In the genomic region with DNA sequence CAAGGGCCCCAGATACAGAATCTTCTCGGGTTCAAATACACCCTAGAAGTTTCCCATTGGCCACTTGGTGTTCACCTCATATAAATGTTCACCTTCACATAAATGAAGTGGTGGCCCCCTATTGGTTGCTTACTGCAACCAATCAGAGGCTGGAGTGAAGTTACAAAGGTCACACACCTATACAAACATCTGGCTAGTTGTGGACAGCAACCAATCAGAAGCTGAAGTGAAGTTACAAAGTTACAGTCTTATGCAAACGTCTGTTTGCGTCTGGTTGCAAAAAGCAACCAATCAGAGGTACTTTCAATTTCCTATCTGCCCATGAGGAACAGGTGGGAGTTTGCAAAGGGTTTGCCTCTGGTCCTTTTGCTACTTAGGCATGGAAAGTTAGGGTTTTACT, we compare ENCODE assay signal across 14 cellular contexts.
A peak's percentile ranks its signal among the peaks of the same experiment; 100 is the strongest.
DNase-seq lines count a peak whose midpoint lies in the region; ATAC-seq and TF ChIP-seq lines count a peak whose summit lies in the region.
"Had no signal": no experiment of that assay in that cellular context is flagged by ENCODE, and none has a peak within 500 bp of the region (broad histone marks: within the 10 kb centered on the region; RNA-seq: fewer than 3 reads in every experiment).

No MANE protein-coding gene starts in this region.

- no peaks in the 10 kb centered on the region for H3K4me1 Mint-ChIP-seq in Caco-2 (ENCODE audit: low read depth, unreplicated experiment)
- no peaks in the 10 kb centered on the region for H3K4me1 Mint-ChIP-seq in activated T-helper 2 cell treated with anti-CD3 and anti-CD28 coated beads, Interferon-gamma antibody, Interleukin-2, Interleukin-4, amounts not matched to agents 10 μg/mL and 5 μg/mL and 100 μg/mL, durations not matched to agents 14 hours and 24 hours and 36 hours (ENCODE audit: low read depth)
- H3K4me1 Mint-ChIP-seq: B cell had no signal

- BruUV-seq in Caco-2 (replicated peaks; lab: Mats Ljungman, UMichigan) = no TSS peak

- H3K4me3 ChIP-seq in Caco-2 (ENCODE audit: low read depth, low read length) (no peak overlapping the region), epithelial cell of proximal tubule (ENCODE audit: low read depth, low read length) (no peak overlapping the region)
- H3K4me3 ChIP-seq: K562 had no signal

- TF ChIP-seq CTCF in Caco-2 (IDR thresholded peaks at IDR 0.05; ENCODE audit: insufficient read depth in 1 of 2, low read depth in 1 of 2, low read length in 1 of 2, severe bottlenecking in 1 of 2, unreplicated experiment in 1 of 2) = no peak
- TF ChIP-seq CTCF in epithelial cell of proximal tubule (conservative IDR thresholded peaks at IDR 0.05; ENCODE audit: low read depth, low read length) = peak; percentile 14

- H3K27me3 ChIP-seq in Caco-2 (replicated peaks; ENCODE audit: control insufficient read depth, insufficient read depth, low read length) = no peaks in the 10 kb centered on the region

- no peaks in the 10 kb centered on the region for H3K27me3 Mint-ChIP-seq in Caco-2 (ENCODE audit: insufficient read depth, unreplicated experiment)
- no peaks in the 10 kb centered on the region for H3K27me3 Mint-ChIP-seq in activated T-helper 2 cell treated with anti-CD3 and anti-CD28 coated beads, Interferon-gamma antibody, Interleukin-2, Interleukin-4, amounts not matched to agents 10 μg/mL and 5 μg/mL and 100 μg/mL, durations not matched to agents 14 hours and 24 hours and 36 hours (ENCODE audit: low read depth)
- H3K27me3 Mint-ChIP-seq: B cell had no signal

- no peak overlapping the region for H3K27ac Mint-ChIP-seq in Caco-2 (ENCODE audit: unreplicated experiment)
- no peak overlapping the region for H3K27ac Mint-ChIP-seq in activated T-helper 2 cell treated with anti-CD3 and anti-CD28 coated beads, Interferon-gamma antibody, Interleukin-2, Interleukin-4, amounts not matched to agents 10 μg/mL and 5 μg/mL and 100 μg/mL, durations not matched to agents 14 hours and 24 hours and 36 hours
- H3K27ac Mint-ChIP-seq: B cell had no signal

- CTCF ChIA-PET in Caco-2 (lab: Charles Lee) = no interaction called here

- H3K4me1 ChIP-seq in Caco-2 = peaks cover 12% of the 10 kb centered on the region; the same call in 1 of the 2 replicates

- intact Hi-C loops in Caco-2 (cut with micrococcal nuclease; ENCODE audit: unreplicated experiment) = loop anchor here (1.0 kb wide), 1 partner anchor 72 kb away; no protein-coding TSS in a partner anchor
- intact Hi-C loops in activated T-helper 2 cell treated with anti-CD3 and anti-CD28 coated beads, Interferon-gamma antibody, Interleukin-2, Interleukin-4, amounts not matched to agents 10 μg/mL and 5 μg/mL and 100 μg/mL, durations not matched to agents 14 hours and 24 hours and 36 hours (cut with micrococcal nuclease) = no loop called here

- H3K9me3 Mint-ChIP-seq in Caco-2 (ENCODE audit: unreplicated experiment) = no peaks in the 10 kb centered on the region
- no peaks in the 10 kb centered on the region for H3K9me3 Mint-ChIP-seq in activated T-helper 2 cell treated with anti-CD3 and anti-CD28 coated beads, Interferon-gamma antibody, Interleukin-2, Interleukin-4, amounts not matched to agents 10 μg/mL and 5 μg/mL and 100 μg/mL, durations not matched to agents 14 hours and 24 hours and 36 hours

- no peak for ATAC-seq in GM19395 (IDR thresholded peaks at IDR 0.05; ENCODE audit: unreplicated experiment)
- ATAC-seq: K562 had no signal

- no peaks in the 10 kb centered on the region; the same call in 1 of the 2 replicates for H3K36me3 ChIP-seq in Caco-2 (ENCODE audit: control insufficient read depth, insufficient read depth, low read length)

- no peaks in the 10 kb centered on the region for H3K9me3 ChIP-seq in Caco-2

- no peaks in the 10 kb centered on the region for H3K36me3 Mint-ChIP-seq in Caco-2 (ENCODE audit: insufficient read depth, unreplicated experiment)
- no peaks in the 10 kb centered on the region for H3K36me3 Mint-ChIP-seq in activated T-helper 2 cell treated with anti-CD3 and anti-CD28 coated beads, Interferon-gamma antibody, Interleukin-2, Interleukin-4, amounts not matched to agents 10 μg/mL and 5 μg/mL and 100 μg/mL, durations not matched to agents 14 hours and 24 hours and 36 hours (ENCODE audit: low read depth)

- POLR2A ChIA-PET in Caco-2 (lab: Charles Lee) = no interaction called here

- peak; percentile 41 to 45 for DNase-seq in Caco-2
- peak; percentile 62 for DNase-seq in M059J (ENCODE audit: low read depth)
- DNase-seq in RPMI7951 (ENCODE audit: low read depth) = peak; percentile 59
- no peak for DNase-seq in epithelial cell of proximal tubule (ENCODE audit: low read depth)
- DNase-seq in activated T-helper 2 cell treated with anti-CD3 and anti-CD28 coated beads, Interferon-gamma antibody, Interleukin-2, Interleukin-4, amounts not matched to agents 10 μg/mL and 5 μg/mL and 100 μg/mL, durations not matched to agents 14 hours and 24 hours and 36 hours (ENCODE audit: low spot score) = no peak
- no peak for DNase-seq in germinal center (ENCODE audit: low spot score)
- no peak for DNase-seq in NCI-H1694 treated with DMSO at 0.1 percent for 48 hours (lab: John Stamatoyannopoulos, UW)
- DNase-seq: COR-L47, GDM1, NCI-H1105 treated with DMSO at 0.1 percent for 48 hours, NCI-H1694 had no signal

- no peak overlapping the region for H3K4me3 Mint-ChIP-seq in Caco-2 (ENCODE audit: unreplicated experiment)
- no peak overlapping the region for H3K4me3 Mint-ChIP-seq in activated T-helper 2 cell treated with anti-CD3 and anti-CD28 coated beads, Interferon-gamma antibody, Interleukin-2, Interleukin-4, amounts not matched to agents 10 μg/mL and 5 μg/mL and 100 μg/mL, durations not matched to agents 14 hours and 24 hours and 36 hours (ENCODE audit: low read depth)
- H3K4me3 Mint-ChIP-seq: B cell had no signal

Comparison
In these comparisons a context has a peak if more than half of its experiments do, and no peak if none do; other contexts are left out.
1. DNase-seq: peak in Caco-2 (2 of 2), M059J (single experiment) and RPMI7951 (single experiment); none in epithelial cell of proximal tubule (single experiment), activated T-helper 2 cell treated with anti-CD3 and anti-CD28 coated beads, Interferon-gamma antibody, Interleukin-2, Interleukin-4, amounts not matched to agents 10 μg/mL and 5 μg/mL and 100 μg/mL, durations not matched to agents 14 hours and 24 hours and 36 hours (single experiment), germinal center (single experiment) and NCI-H1694 treated with DMSO at 0.1 percent for 48 hours (single experiment).